ENCODE assay signal across 8 cellular contexts in the genomic region with DNA sequence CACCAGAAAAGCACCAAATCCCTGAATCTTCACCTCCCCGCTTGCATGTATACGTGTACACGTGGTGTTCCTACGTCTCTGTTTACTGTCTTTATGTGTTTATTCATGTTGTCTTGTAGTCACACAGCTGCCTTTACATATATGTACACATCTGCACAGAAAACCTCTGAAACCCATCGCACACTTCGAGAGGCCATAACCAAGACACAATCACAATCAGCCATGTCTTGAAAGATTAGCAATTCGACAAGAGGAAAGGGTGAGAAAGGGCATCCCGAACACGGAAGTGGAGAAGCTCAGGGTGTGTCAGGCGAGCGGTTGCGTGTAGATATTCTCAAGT.
DNase-seq lines count a peak whose midpoint lies in the region; ATAC-seq and TF ChIP-seq lines count a peak whose summit lies in the region.

No MANE protein-coding gene starts in this region.

- in situ Hi-C loops in IMR-90 (cut with MboI; ENCODE audit: low sequenced_read_pairs) = loop anchor here (25.0 kb wide), 1 partner anchor 318 kb away; no protein-coding TSS in a partner anchor

- no peaks in the 10 kb centered on the region for H3K36me3 ChIP-seq in DOHH2 (ENCODE audit: control insufficient read depth, low read length)
- H3K36me3 ChIP-seq in IMR-90 (ENCODE audit: control insufficient read depth, insufficient read depth, low read length) = no peaks in the 10 kb centered on the region
- no peaks in the 10 kb centered on the region for H3K36me3 ChIP-seq in colonic mucosa
- H3K36me3 ChIP-seq in psoas muscle (ENCODE audit: insufficient read depth in 1 of 2, low read depth in 1 of 2) = no peaks in the 10 kb centered on the region
- no peaks in the 10 kb centered on the region for H3K36me3 ChIP-seq in spleen

- CTCF ChIA-PET in IMR-90 (lab: Yijun Ruan, JAX) = interaction anchor here (0.6 to 3.3 kb wide), 13 partner anchors 15 to 162 kb away, joined by 3 to 24 read pairs (median 4); a partner anchor contains a TSS

- TF ChIP-seq RAD21 in IMR-90 (IDR thresholded peaks at IDR 0.05; ENCODE audit: low read length) = no peak

- H3K9me2 ChIP-seq in DOHH2 (replicated peaks; ENCODE audit: control insufficient read depth, low read length) = no peaks in the 10 kb centered on the region

- H3K4ac ChIP-seq in IMR-90 (ENCODE audit: low read depth, low read length) = peak overlapping the region; percentile 67

- H2AK5ac ChIP-seq in IMR-90 (ENCODE audit: low read depth, low read length) = peak overlapping the region; percentile 80

- no peak for TF ChIP-seq CTCF in DOHH2 (IDR thresholded peaks at IDR 0.05; ENCODE audit: low read depth, low read length, poor library complexity, severe bottlenecking)
- TF ChIP-seq CTCF in IMR-90 (conservative IDR thresholded peaks at IDR 0.05; ENCODE audit: low read depth, low read length) = no peak
- TF ChIP-seq CTCF in colonic mucosa (IDR thresholded peaks at IDR 0.05) = no peak
- no peak for TF ChIP-seq CTCF in psoas muscle (IDR thresholded peaks at IDR 0.05)
- no peak for TF ChIP-seq CTCF in spleen (IDR thresholded peaks at IDR 0.05 in 8 of 11, conservative IDR thresholded peaks at IDR 0.05 in 3 of 11)

- POLR2A ChIA-PET in IMR-90 (lab: Charles Lee; ENCODE audit: unreplicated experiment) = interaction anchor here (1.0 kb wide), 1 partner anchor 69 kb away, joined by 3 read pairs; no protein-coding TSS in a partner anchor

- H3K79me2 ChIP-seq in DOHH2 (ENCODE audit: control insufficient read depth, low read length) = no peaks in the 10 kb centered on the region

- H3K27me3 ChIP-seq in DOHH2 (ENCODE audit: control insufficient read depth, low read length) = no peaks in the 10 kb centered on the region
- H3K27me3 ChIP-seq in IMR-90 (ENCODE audit: control insufficient read depth, insufficient read depth, low read length) = no peaks in the 10 kb centered on the region
- H3K27me3 ChIP-seq in colonic mucosa = no peaks in the 10 kb centered on the region
- no peaks in the 10 kb centered on the region for H3K27me3 ChIP-seq in psoas muscle (ENCODE audit: insufficient read depth in 3 of 3, low read length in 2 of 3)
- H3K27me3 ChIP-seq in spleen (replicated peaks in 1 of 7) = no peaks in the 10 kb centered on the region

- no peak overlapping the region for H3K27ac ChIP-seq in DOHH2 (ENCODE audit: low read depth, low read length)
- H3K27ac ChIP-seq in IMR-90 (ENCODE audit: insufficient read depth, low read length) = no peak overlapping the region
- H3K27ac ChIP-seq in colonic mucosa = peak overlapping the region; percentile 50
- H3K27ac ChIP-seq in psoas muscle = peak overlapping the region; percentile 87
- H3K27ac ChIP-seq in spleen = peak overlapping the region in 4 of 8 donors; percentile 62 to 86 (median 78)

- no peaks in the 10 kb centered on the region for H3F3A ChIP-seq in DOHH2 (ENCODE audit: control insufficient read depth, insufficient read depth)

- H4K20me1 ChIP-seq in DOHH2 (ENCODE audit: control insufficient read depth, insufficient read depth, low read depth, low read length) (no peaks in the 10 kb centered on the region), IMR-90 (ENCODE audit: insufficient read depth, low read length) (no peaks in the 10 kb centered on the region)

- TF ChIP-seq POLR2A in IMR-90 (IDR thresholded peaks at IDR 0.05; ENCODE audit: low read depth, low read length) (no peak), spleen (IDR thresholded peaks at IDR 0.05) (no peak)

- peak overlapping the region; percentile 91; the same call in 2 of the 3 replicates for H2BK15ac ChIP-seq in IMR-90 (ENCODE audit: low read depth, low read length)

- no peak for DNase-seq in IMR-90
- DNase-seq in colonic mucosa = no peak
- DNase-seq in psoas muscle = no peak
- no peak for DNase-seq in NCI-H1436 treated with DMSO at 0.1 percent for 48 hours (lab: John Stamatoyannopoulos, UW)
- no peak for DNase-seq in NCI-H2227 (lab: John Stamatoyannopoulos, UW; ENCODE audit: unreplicated experiment)
- no peak for DNase-seq in spleen

- peaks cover 5% of the 10 kb centered on the region; the same call in 1 of the 2 replicates for H3K9me1 ChIP-seq in IMR-90 (ENCODE audit: insufficient read depth, low read length)

- H3K23ac ChIP-seq in IMR-90 (ENCODE audit: low read depth, low read length) = no peak overlapping the region

- ATAC-seq in IMR-90 (ENCODE audit: low read depth) (no peak), psoas muscle (no peak), HG03520 (IDR thresholded peaks at IDR 0.05; ENCODE audit: unreplicated experiment) (no peak)

- dilution Hi-C loops in IMR-90 (cut with HindIII; ENCODE audit: low sequenced_read_pairs, unreplicated experiment) = no loop called here

- no peaks in the 10 kb centered on the region for H3K9me3 ChIP-seq in DOHH2 (ENCODE audit: control insufficient read depth, insufficient read depth, low read length)
- no peaks in the 10 kb centered on the region for H3K9me3 ChIP-seq in IMR-90 (ENCODE audit: control insufficient read depth, insufficient read depth, low read length)
- no peaks in the 10 kb centered on the region for H3K9me3 ChIP-seq in colonic mucosa
- no peaks in the 10 kb centered on the region for H3K9me3 ChIP-seq in psoas muscle
- no peaks in the 10 kb centered on the region for H3K9me3 ChIP-seq in spleen

- H4K5ac ChIP-seq in IMR-90 (ENCODE audit: low read depth, low read length) = no peak overlapping the region

- H2BK20ac ChIP-seq in IMR-90 (ENCODE audit: low read depth, low read length) = peak overlapping the region; percentile 66; the same call in 1 of the 2 replicates

- peak overlapping the region; percentile 46 for H4K91ac ChIP-seq in IMR-90 (ENCODE audit: insufficient read depth, low read depth, low read length)

- peak overlapping the region; percentile 76; the same call in 1 of the 2 replicates for H3K14ac ChIP-seq in IMR-90 (replicated peaks; ENCODE audit: low read depth, low read length)

- no peak overlapping the region for H3K18ac ChIP-seq in IMR-90 (ENCODE audit: low read depth, low read length)

- H3K4me3 ChIP-seq in DOHH2 (ENCODE audit: low read length) = no peak overlapping the region
- no peak overlapping the region for H3K4me3 ChIP-seq in IMR-90 (ENCODE audit: insufficient read depth, low read depth, low read length)
- H3K4me3 ChIP-seq in colonic mucosa = no peak overlapping the region
- peak overlapping the region; percentile 11 for H3K4me3 ChIP-seq in psoas muscle
- H3K4me3 ChIP-seq in spleen = peak overlapping the region in 1 of 8 donors; percentile 50

- peaks cover 0 to 10% of the 10 kb centered on the region in 2 experiments; a peak in 2 of 4 replicates for H3K79me1 ChIP-seq in IMR-90 (ENCODE audit: low read depth in 1 of 2, low read length in 2 of 2)

- H3K4me2 ChIP-seq in DOHH2 (ENCODE audit: low read length) (0 out of 2 replicates have a peak overlapping the region, but pooled peaks have one; percentile 34), IMR-90 (ENCODE audit: low read depth, low read length) (no peak overlapping the region)

- peak overlapping the region in 1 of 2 experiments; percentile 48; a peak in 2 of 4 replicates for H4K8ac ChIP-seq in IMR-90 (ENCODE audit: low read depth in 2 of 2, low read length in 2 of 2)

- WGBS in IMR-90 (ENCODE audit: extremely low coverage in 2 of 2, insufficient read length in 1 of 2), 2 experiments = no CpG with 5 or more reads among the region's 12 CpGs
- 36 to 53% (median 41%) methylated on average over 12 of the region's 12 CpGs for WGBS in psoas muscle, 3 donors
- WGBS in spleen, 5 donors = 34 to 49% (median 38%) methylated on average over 12 of the region's 12 CpGs

- H3K4me1 ChIP-seq in DOHH2 (ENCODE audit: control insufficient read depth, low read length) (peaks cover 3% of the 10 kb centered on the region), IMR-90 (ENCODE audit: control insufficient read depth, insufficient read depth, low read length) (peaks cover 5% of the 10 kb centered on the region), colonic mucosa (no peaks in the 10 kb centered on the region), psoas muscle (peaks cover 27% of the 10 kb centered on the region), spleen (peaks cover 9 to 17% (median 13%) of the 10 kb centered on the region in 6 donors)

- peak overlapping the region; percentile 93 for H2AK9ac ChIP-seq in IMR-90 (replicated peaks; ENCODE audit: low read depth, low read length, poor library complexity)

- H3K56ac ChIP-seq in IMR-90 (ENCODE audit: extremely low read depth, insufficient read depth, low read length) = no peak overlapping the region

- intact Hi-C loops in IMR-90 (cut with micrococcal nuclease) = loop anchor here (1.0 kb wide), 1 partner anchor 159 kb away; no protein-coding TSS in a partner anchor
- intact Hi-C loops in colonic mucosa (cut with DNase I) = loop anchor here (2.0 kb wide), 1 partner anchor 161 kb away; no protein-coding TSS in a partner anchor
- intact Hi-C loops in psoas muscle (cut with DNase I) = loop anchor here in 1 of 2 donors (1.0 to 10.0 kb wide), 2 partner anchors 121 to 157 kb away; a partner anchor contains a TSS
- intact Hi-C loops in spleen (cut with DNase I; ENCODE audit: low total_unique reads) = loop anchor here (10.0 kb wide), 1 partner anchor 161 kb away; a partner anchor contains a TSS

- H2BK5ac ChIP-seq in IMR-90 (ENCODE audit: low read depth, low read length, poor library complexity, severe bottlenecking) = no peak overlapping the region

- H2BK120ac ChIP-seq in IMR-90 (ENCODE audit: low read depth, low read length) = peak overlapping the region; percentile 94

- no TSS peak for BruUV-seq in IMR-90 (replicated peaks; lab: Mats Ljungman, UMichigan)

- H3K9ac ChIP-seq in IMR-90 (ENCODE audit: low read depth, low read length) = no peak overlapping the region
- H3K9ac ChIP-seq in colonic mucosa (ENCODE audit: low read depth in 2 of 2, low read length in 2 of 2) = peak overlapping the region in 1 of 2 donors; percentile 62

- peak overlapping the region; percentile 93 for H2AFZ ChIP-seq in IMR-90 (replicated peaks; ENCODE audit: low read length, poor library complexity)

TF ChIP-seq in IMR-90, 13 proteins besides CTCF, POLR2A, EP300 and RAD21 (continues in another document):
- TF ChIP-seq MAZ (IDR thresholded peaks at IDR 0.05; ENCODE audit: borderline replicate concordance, low read depth, low read length) = no peak
- TF ChIP-seq, protein P1, sequence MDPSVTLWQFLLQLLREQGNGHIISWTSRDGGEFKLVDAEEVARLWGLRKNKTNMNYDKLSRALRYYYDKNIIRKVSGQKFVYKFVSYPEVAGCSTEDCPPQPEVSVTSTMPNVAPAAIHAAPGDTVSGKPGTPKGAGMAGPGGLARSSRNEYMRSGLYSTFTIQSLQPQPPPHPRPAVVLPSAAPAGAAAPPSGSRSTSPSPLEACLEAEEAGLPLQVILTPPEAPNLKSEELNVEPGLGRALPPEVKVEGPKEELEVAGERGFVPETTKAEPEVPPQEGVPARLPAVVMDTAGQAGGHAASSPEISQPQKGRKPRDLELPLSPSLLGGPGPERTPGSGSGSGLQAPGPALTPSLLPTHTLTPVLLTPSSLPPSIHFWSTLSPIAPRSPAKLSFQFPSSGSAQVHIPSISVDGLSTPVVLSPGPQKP (IDR thresholded peaks at IDR 0.05; ENCODE audit: borderline replicate concordance, low read depth, low read length) = no peak
- TF ChIP-seq RFX5 (IDR thresholded peaks at IDR 0.05; ENCODE audit: low read depth, low read length) = no peak
- TF ChIP-seq FOS (IDR thresholded peaks at IDR 0.05; ENCODE audit: low read depth, low read length) = no peak
- no peak for TF ChIP-seq BHLHE40 (IDR thresholded peaks at IDR 0.05; ENCODE audit: low read depth, low read length)
- no peak for TF ChIP-seq CHD1 (IDR thresholded peaks at IDR 0.05; ENCODE audit: low read depth, low read length)

Comparison
In these comparisons a context has a peak if more than half of its experiments do, and no peak if none do; other contexts are left out.
1. H3K27ac ChIP-seq: peak in colonic mucosa (single experiment) and psoas muscle (single experiment); none in DOHH2 (single experiment) and IMR-90 (single experiment).